ENCODE assay signal across 13 cellular contexts in genomic region chr3:46878796-46879436, GRCh38. TPM values are rescaled to one million over a fixed set of nuclear protein-coding genes. Genes with fewer than 3 reads are reported as not detected.
A peak's percentile ranks its signal among the peaks of the same experiment; 100 is the strongest.
DNase-seq lines count a peak whose midpoint lies in the region; ATAC-seq and TF ChIP-seq lines count a peak whose summit lies in the region.
"Had no signal": no experiment of that assay in that cellular context is flagged by ENCODE, and none has a peak within 500 bp of the region (broad histone marks: within the 10 kb centered on the region; RNA-seq: fewer than 3 reads in every experiment).

No MANE protein-coding gene starts in this region.

- H3K36me3 ChIP-seq in H7 (replicated peaks; ENCODE audit: control insufficient read depth, insufficient read depth, low read length) (no peaks in the 10 kb centered on the region), WERI-Rb-1 (no peaks in the 10 kb centered on the region), mesendoderm (ENCODE audit: control insufficient read depth, insufficient read depth, low read length) (no peaks in the 10 kb centered on the region), sigmoid colon (no peaks in the 10 kb centered on the region)
- H3K36me3 ChIP-seq: uterus had no signal

- TF ChIP-seq CTCF in WERI-Rb-1 (IDR thresholded peaks at IDR 0.05; ENCODE audit: low read depth, low read length): 0 out of 2 replicates have a peak, but pooled peaks have one; percentile 6
- no peak for TF ChIP-seq CTCF in sigmoid colon (IDR thresholded peaks at IDR 0.05)
- no peak for TF ChIP-seq CTCF in GM13976 (IDR thresholded peaks at IDR 0.05; ENCODE audit: borderline replicate concordance, control extremely low read depth, extremely low read depth, insufficient read depth, missing control alignments)

- H3K79me2 ChIP-seq in mesendoderm (ENCODE audit: control insufficient read depth, insufficient read depth, low read length): no peaks in the 10 kb centered on the region

- no peak overlapping the region for H4K8ac ChIP-seq in mesendoderm (ENCODE audit: low read depth, low read length)

- H3K27ac ChIP-seq in WERI-Rb-1: no peak overlapping the region
- H3K27ac ChIP-seq in mesendoderm (ENCODE audit: low read depth, low read length): no peak overlapping the region
- H3K27ac ChIP-seq in sigmoid colon: peak overlapping the region in 1 of 4 donors; percentile 38
- H3K27ac ChIP-seq: C4-2B, uterus had no signal

- peaks cover 9% of the 10 kb centered on the region for H3K4me1 ChIP-seq in mesendoderm (ENCODE audit: control insufficient read depth, low read depth, low read length)
- H3K4me1 ChIP-seq in sigmoid colon: peaks cover 0 to 57% (median 44%) of the 10 kb centered on the region in 4 donors

- no peak overlapping the region for H3K4me2 ChIP-seq in mesendoderm (ENCODE audit: low read length)

- H2BK15ac ChIP-seq in mesendoderm (replicated peaks; ENCODE audit: low read depth): no peak overlapping the region

- H3K23ac ChIP-seq in mesendoderm (ENCODE audit: low read length): no peak overlapping the region

- in situ Hi-C loops in GM13976 (cut with MboI; ENCODE audit: low sequenced_read_pairs, unreplicated experiment): loop anchor here (25.0 kb wide), 1 partner anchor 167 kb away; the partner anchor contains the start of genes PRSS50 and TMIE

- no peak for ATAC-seq in HG03378 (IDR thresholded peaks at IDR 0.05; ENCODE audit: unreplicated experiment)

- no peak overlapping the region for H2AK5ac ChIP-seq in mesendoderm (ENCODE audit: low read length)

- no peak overlapping the region for H2BK5ac ChIP-seq in mesendoderm (ENCODE audit: low read length)

- H3K4me3 ChIP-seq in H7 (ENCODE audit: insufficient read depth, low read depth, low read length): no peak overlapping the region
- H3K4me3 ChIP-seq in WERI-Rb-1 (ENCODE audit: low read depth, low read length): no peak overlapping the region
- no peak overlapping the region for H3K4me3 ChIP-seq in mesendoderm (ENCODE audit: low read length)
- no peak overlapping the region for H3K4me3 ChIP-seq in sigmoid colon
- H3K4me3 ChIP-seq: uterus had no signal

- peaks cover 57% of the 10 kb centered on the region for H3K27me3 ChIP-seq in H7 (ENCODE audit: control insufficient read depth, insufficient read depth, low read length)
- H3K27me3 ChIP-seq in WERI-Rb-1 (ENCODE audit: insufficient read depth, low read depth, severe bottlenecking): peaks cover 9% of the 10 kb centered on the region
- H3K27me3 ChIP-seq in mesendoderm (ENCODE audit: insufficient read depth, low read length, poor library complexity): peaks cover 3% of the 10 kb centered on the region
- H3K27me3 ChIP-seq in sigmoid colon: peaks cover 21 to 33% (median 21%) of the 10 kb centered on the region in 3 donors
- H3K27me3 ChIP-seq: uterus had no signal

- DNase-seq in COLO668 (lab: John Stamatoyannopoulos, UW; ENCODE audit: unreplicated experiment): peak; percentile 1
- peak; percentile 79 for DNase-seq in H7
- DNase-seq in WERI-Rb-1: peak; percentile 73
- DNase-seq in mesendoderm: peak; percentile 75
- no peak for DNase-seq in sigmoid colon
- DNase-seq in GM13976 (ENCODE audit: low spot score): no peak
- no peak for DNase-seq in stimulated activated CD4-positive, alpha-beta T cell treated with anti-CD3 and anti-CD28 coated beads, Interleukin-2, amount 100 ng/mL, for 48 hours
- DNase-seq: aorta, NCI-H2171, uterus had no signal

- H2BK120ac ChIP-seq in mesendoderm (ENCODE audit: low read depth, low read length): no peak overlapping the region

- intact Hi-C loops in sigmoid colon (cut with DNase I): no loop called here

- no peak for TF ChIP-seq POLR2A in sigmoid colon (IDR thresholded peaks at IDR 0.05)

- no peak overlapping the region for H3K4ac ChIP-seq in mesendoderm (ENCODE audit: low read depth, low read length)

- no CpG with 5 or more reads among the region's 2 CpGs for WGBS in mesendoderm (ENCODE audit: extremely low coverage, insufficient coverage, low lambda C conversion rate)
- WGBS in sigmoid colon, 2 donors: 34 to 64% methylated on average over 2 of the region's 2 CpGs

- no peak overlapping the region for H4K5ac ChIP-seq in mesendoderm (ENCODE audit: low read length)

- H3K18ac ChIP-seq in mesendoderm (ENCODE audit: low read length): no peak overlapping the region

- TF ChIP-seq EP300 in sigmoid colon (IDR thresholded peaks at IDR 0.05): no peak

- no peaks in the 10 kb centered on the region for H3K9me3 ChIP-seq in WERI-Rb-1 (ENCODE audit: severe bottlenecking)
- H3K9me3 ChIP-seq in sigmoid colon: no peaks in the 10 kb centered on the region
- H3K9me3 ChIP-seq: uterus had no signal

- H3K56ac ChIP-seq in mesendoderm (ENCODE audit: low read length): peak overlapping the region; percentile 45

- H3K9ac ChIP-seq in mesendoderm (ENCODE audit: low read length): no peak overlapping the region

- H3K79me1 ChIP-seq in mesendoderm (ENCODE audit: low read length): no peaks in the 10 kb centered on the region

RNA-seq across cellular contexts. Expression of gene PTH1R, which starts 1.4 kb away (rescaled TPM):
- 32.3 and 35.2 TPM in 2 replicates for total RNA-seq in H7 (2014; rRNA removed; shearing (Covaris generic))
- polyA plus RNA-seq in mesendoderm (2013, experiment 1 of 2): 4.0 TPM
- 4.5 TPM for polyA plus RNA-seq in mesendoderm (2013, experiment 2 of 2)
- 1 to 10 TPM; 3.6 to 9.0 (median 6.0) TPM for total RNA-seq in sigmoid colon
- polyA plus RNA-seq in sigmoid colon: 1 to 10 TPM; 1.2 to 5.2 (median 3.6) TPM
- total RNA-seq: activated CD8-positive, alpha-beta memory T cell treated with anti-CD3 and anti-CD28 coated beads for 36 hours had no signal

RNA-seq across cellular contexts. Expression of gene MYL3, which starts 15.7 kb away (rescaled TPM):
- 3.0 and 4.1 TPM in 2 replicates for total RNA-seq in H7 (2014; rRNA removed; shearing (Covaris generic))
- 0.24 TPM for polyA plus RNA-seq in mesendoderm (2013, experiment 1 of 2)
- 0.11 TPM for polyA plus RNA-seq in mesendoderm (2013, experiment 2 of 2)
- 10 to 100 TPM in 1 of 4 donors, 1 to 10 TPM in 3; 1.5 to 10.8 (median 2.7) TPM for total RNA-seq in sigmoid colon
- 10 to 100 TPM in 1 of 3 donors, 1 to 10 TPM in 2; 2.4 to 11.8 (median 8.4) TPM for polyA plus RNA-seq in sigmoid colon
- total RNA-seq: activated CD8-positive, alpha-beta memory T cell treated with anti-CD3 and anti-CD28 coated beads for 36 hours had no signal

Comparison
In these comparisons a context has a peak if more than half of its experiments do, and no peak if none do; other contexts are left out.
1. DNase-seq: peak in COLO668 (single experiment), H7 (single experiment), WERI-Rb-1 (single experiment) and mesendoderm (single experiment); none in sigmoid colon (single experiment), GM13976 (single experiment) and stimulated activated CD4-positive, alpha-beta T cell treated with anti-CD3 and anti-CD28 coated beads, Interleukin-2, amount 100 ng/mL, for 48 hours (0 of 2).